ENCODE assay signal across 10 cellular contexts in the genomic region with DNA sequence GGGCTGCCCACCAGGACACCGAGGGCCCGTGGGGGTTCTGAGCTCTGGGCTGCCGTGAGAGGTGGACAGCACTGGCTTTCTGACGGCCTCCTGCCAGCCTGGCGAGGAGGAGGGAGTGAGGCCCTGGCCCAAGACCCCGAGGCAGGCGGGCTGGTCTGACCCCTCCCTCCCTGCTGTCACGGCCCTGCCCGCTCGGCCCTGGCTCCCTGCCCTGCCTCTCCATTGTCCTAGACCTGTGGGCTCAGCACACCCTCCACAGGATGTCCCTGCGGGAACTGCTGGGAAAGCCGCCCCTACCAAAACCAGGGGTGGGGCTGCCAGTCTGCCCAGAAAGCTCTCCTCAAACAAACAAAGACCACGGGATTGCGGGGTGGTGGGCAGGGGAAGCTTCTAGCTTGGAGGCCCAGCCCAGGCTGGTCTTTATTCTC. TPM values are rescaled to one million over a fixed set of nuclear protein-coding genes. Genes with fewer than 3 reads are reported as not detected.
DNase-seq lines count a peak whose midpoint lies in the region; ATAC-seq and TF ChIP-seq lines count a peak whose summit lies in the region.
"Had no signal": no experiment of that assay in that cellular context is flagged by ENCODE, and none has a peak within 500 bp of the region (broad histone marks: within the 10 kb centered on the region; RNA-seq: fewer than 3 reads in every experiment).

No MANE protein-coding gene starts in this region.

- no peak overlapping the region for H3K4me2 ChIP-seq in parathyroid adenoma (ENCODE audit: low read length)

- TF ChIP-seq CTCF in parathyroid adenoma (IDR thresholded peaks at IDR 0.05), result no peak

- H3K4me3 ChIP-seq in parathyroid adenoma (ENCODE audit: low read depth, low read length), result no peak overlapping the region

- intact Hi-C loops in Right ventricle myocardium inferior (cut with DNase I), result no loop called here
- intact Hi-C loops in cardiac septum (cut with DNase I), result no loop called here

- no peak overlapping the region for H2AFZ ChIP-seq in parathyroid adenoma

- ATAC-seq in Right ventricle myocardium inferior (peak; percentile 26), HG02678 (IDR thresholded peaks at IDR 0.05; ENCODE audit: unreplicated experiment) (no peak)

- H3K36me3 ChIP-seq in parathyroid adenoma (ENCODE audit: control insufficient read depth, insufficient read depth, low read length), result no peaks in the 10 kb centered on the region

- H3K4me1 ChIP-seq in parathyroid adenoma, result no peaks in the 10 kb centered on the region

- DNase-seq in Right ventricle myocardium inferior (ENCODE audit: missing footprints) (peak; percentile 78), cardiac septum (ENCODE audit: low spot score) (no peak), hypothalamus (lab: John Stamatoyannopoulos, UW) (peak in 31 of 51 donors; percentile 9 to 74 (median 42)), NCI-H226 (no peak)
- DNase-seq in activated CD8-positive, alpha-beta memory T cell treated with anti-CD3 and anti-CD28 coated beads, Interleukin-2, amount 50 U/mL, for 4 hours, result no peak
- no peak for DNase-seq in stimulated activated CD4-positive, alpha-beta T cell treated with anti-CD3 and anti-CD28 coated beads, Interleukin-1b, Interleukin-23, amount 100 ng/mL, for 48 hours
- DNase-seq: NCI-H345 had no signal

- H3K9me3 ChIP-seq in parathyroid adenoma (ENCODE audit: control insufficient read depth, low read length), result no peaks in the 10 kb centered on the region

- H3K9ac ChIP-seq in parathyroid adenoma, result no peak overlapping the region

- H3K79me2 ChIP-seq in parathyroid adenoma, result no peaks in the 10 kb centered on the region

- H3K27ac ChIP-seq in parathyroid adenoma, result peak overlapping the region; percentile 84

- no peaks in the 10 kb centered on the region for H3K27me3 ChIP-seq in parathyroid adenoma (ENCODE audit: control insufficient read depth, insufficient read depth, low read length)

RNA-seq across cellular contexts. Expression of a gene that starts 20.7 kb away (rescaled TPM):
- total RNA-seq in Right ventricle myocardium inferior (12.4 TPM), cardiac septum (10.3 TPM)

RNA-seq across cellular contexts. Expression of a gene that starts 35.8 kb away (rescaled TPM):
- total RNA-seq in Right ventricle myocardium inferior (19.2 TPM), cardiac septum (26.1 TPM)

RNA-seq across cellular contexts. Expression of a gene that starts 41.0 kb away (rescaled TPM):
- 0.14 TPM for total RNA-seq in Right ventricle myocardium inferior
- total RNA-seq in cardiac septum, result not detected
- total RNA-seq: M059J had no signal

Comparison
In these comparisons a context has a peak if more than half of its experiments do, and no peak if none do; other contexts are left out.
1. DNase-seq: peak in Right ventricle myocardium inferior (single experiment) and hypothalamus (31 of 51); none in cardiac septum (single experiment), activated CD8-positive, alpha-beta memory T cell treated with anti-CD3 and anti-CD28 coated beads, Interleukin-2, amount 50 U/mL, for 4 hours (single experiment), NCI-H226 (single experiment) and stimulated activated CD4-positive, alpha-beta T cell treated with anti-CD3 and anti-CD28 coated beads, Interleukin-1b, Interleukin-23, amount 100 ng/mL, for 48 hours (single experiment).